ENCODE assay signal across 12 cellular contexts in genomic region chr6:151847064-151847463, GRCh38. TPM values are rescaled to one million over a fixed set of nuclear protein-coding genes. Genes with fewer than 3 reads are reported as not detected.
A peak's percentile ranks its signal among the peaks of the same experiment; 100 is the strongest.
DNase-seq lines count a peak whose midpoint lies in the region; ATAC-seq, FAIRE-seq and TF ChIP-seq lines count a peak whose summit lies in the region.
"Had no signal": no experiment of that assay in that cellular context is flagged by ENCODE, and none has a peak within 500 bp of the region (broad histone marks: within the 10 kb centered on the region; RNA-seq: fewer than 3 reads in every experiment).

No MANE protein-coding gene starts in this region.

- FAIRE-seq in K562 (lab: Jason Lieb, UNC): no peak

- TF ChIP-seq CTCF in K562 (IDR thresholded peaks at IDR 0.05 in 2 of 3, conservative IDR thresholded peaks at IDR 0.05 in 1 of 3; ENCODE audit: insufficient read depth in 2 of 3, low read depth in 1 of 3, low read length in 3 of 3) (no peak), left lung (IDR thresholded peaks at IDR 0.05) (no peak)

- DNase-seq in GDM1 (lab: John Stamatoyannopoulos, UW) (peak; percentile 14), LHCN-M2 (ENCODE audit: low read depth) (peak; percentile 52), K562 (ENCODE audit: extremely low read depth in 1 of 4, low spot score in 3 of 4) (peak in 1 of 4 experiments; percentile 27), left lung (no peak), substantia nigra (lab: John Stamatoyannopoulos, UW) (no peak), NCI-H446 treated with DMSO at 0.1 percent for 48 hours (lab: John Stamatoyannopoulos, UW) (no peak), SHP77 (lab: John Stamatoyannopoulos, UW) (no peak)
- DNase-seq: activated effector memory CD4-positive, alpha-beta T cell treated with anti-CD3 and anti-CD28 coated beads, Interleukin-2, amount 50 U/mL, for 16 hours; stomach had no signal

- H4K20me1 ChIP-seq in K562 (replicated peaks; ENCODE audit: control insufficient read depth, insufficient read depth, low read length): no peaks in the 10 kb centered on the region

- CTCF ChIA-PET in K562 (lab: Yijun Ruan, JAX; ENCODE audit: low intra/inter-chr PET ratio): no interaction called here

- H3K4me1 ChIP-seq in K562 (replicated peaks in 1 of 2; ENCODE audit: control insufficient read depth in 2 of 2, insufficient read depth in 2 of 2, low read length in 2 of 2) (no peaks in the 10 kb centered on the region), left lung (no peaks in the 10 kb centered on the region)
- H3K4me1 ChIP-seq: stomach had no signal

- no peaks in the 10 kb centered on the region for H3K27me3 ChIP-seq in K562 (ENCODE audit: control insufficient read depth in 2 of 2, insufficient read depth in 2 of 2, low read length in 2 of 2)
- H3K27me3 ChIP-seq in left lung: no peaks in the 10 kb centered on the region

- H3K9me1 ChIP-seq in K562 (ENCODE audit: control insufficient read depth, insufficient read depth, low read length): no peaks in the 10 kb centered on the region

- H3K9me3 ChIP-seq in K562 (replicated peaks; ENCODE audit: control insufficient read depth, insufficient read depth, low read depth, low read length) (no peaks in the 10 kb centered on the region), left lung (no peaks in the 10 kb centered on the region)
- H3K9me3 ChIP-seq: stomach had no signal

- ATAC-seq in K562 (0 out of 3 replicates have a peak, but pooled peaks have one; percentile 35), left lung (peak; percentile 74), HG03439 (IDR thresholded peaks at IDR 0.05; ENCODE audit: unreplicated experiment) (no peak)
- ATAC-seq: right cardiac atrium had no signal

- TF ChIP-seq POLR2A in K562 (conservative IDR thresholded peaks at IDR 0.05): no peak

- BruUV-seq in K562 (replicated peaks; lab: Mats Ljungman, UMichigan): no TSS peak

- H3K4me2 ChIP-seq in K562 (ENCODE audit: insufficient read depth, low read length): no peak overlapping the region
- H3K4me2 ChIP-seq: KMS-11 had no signal

- POLR2A ChIA-PET in K562 (lab: Yijun Ruan, JAX): interaction anchor here (1.0 kb wide), 1 partner anchor 10 kb away, joined by 4 read pairs; no protein-coding TSS in a partner anchor

- 0% methylated on average over 1 of the region's 1 CpG for WGBS in K562 (ENCODE audit: insufficient coverage, low coverage, missing lambda C conversion rate)

- in situ Hi-C loops in K562 (cut with MboI): no loop called here

- H3K4me3 ChIP-seq in K562 (no peak overlapping the region), left lung (no peak overlapping the region)
- H3K4me3 ChIP-seq: stomach had no signal

- no peak for TF ChIP-seq EP300 in K562 (IDR thresholded peaks at IDR 0.05; ENCODE audit: low read length)

- H3K9ac ChIP-seq in K562 (ENCODE audit: insufficient read depth in 1 of 2, low read depth in 2 of 2, low read length in 2 of 2): no peak overlapping the region
- H3K9ac ChIP-seq: KMS-11 had no signal

- H3K79me2 ChIP-seq in K562 (ENCODE audit: control insufficient read depth, insufficient read depth, low read length): no peaks in the 10 kb centered on the region

- H2AFZ ChIP-seq in K562 (ENCODE audit: low read depth, low read length): no peak overlapping the region

- no peaks in the 10 kb centered on the region for H3K36me3 ChIP-seq in K562 (ENCODE audit: control insufficient read depth, insufficient read depth, low read length)
- no peaks in the 10 kb centered on the region for H3K36me3 ChIP-seq in left lung
- H3K36me3 ChIP-seq: stomach had no signal

- intact Hi-C loops in K562 (cut with micrococcal nuclease): no loop called here
- intact Hi-C loops in left lung (cut with DNase I): no loop called here

- TF ChIP-seq RAD21 in K562 (CRISPR knock-in tag; conservative IDR thresholded peaks at IDR 0.05 in 1 of 2, IDR thresholded peaks at IDR 0.05 in 1 of 2): no peak

- H3K27ac ChIP-seq in K562 (ENCODE audit: extremely low read depth, low read depth, low read length) (no peak overlapping the region), left lung (no peak overlapping the region), substantia nigra (ENCODE audit: low read depth, low read length, poor library complexity, severe bottlenecking) (no peak overlapping the region)
- H3K27ac ChIP-seq: KMS-11, stomach had no signal

TF ChIP-seq in K562, 482 proteins besides CTCF, POLR2A, EP300 and RAD21:
- TF ChIP-seq DACH1 (IDR thresholded peaks at IDR 0.05; ENCODE audit: partially characterized antibody) (peak; percentile 21), TFAP4 (CRISPR knock-in tag; IDR thresholded peaks at IDR 0.05; ENCODE audit: borderline replicate concordance) (peak; percentile 62), EHMT2 (IDR thresholded peaks at IDR 0.05) (peak; percentile 91), REST (CRISPR knock-in tag; IDR thresholded peaks at IDR 0.05; ENCODE audit: low read depth) (0 out of 2 replicates have a peak, but pooled peaks have one; percentile 49), MCM3 (IDR thresholded peaks at IDR 0.05) (no peak)

RNA-seq across cellular contexts. Expression of gene ESR1, which starts 39.6 kb away (rescaled TPM):
- total RNA-seq in LHCN-M2 (2014; rRNA removed) (0.23 and 0.58 TPM in 2 replicates), K562 (2014; rRNA removed) (0.09 and 0.41 TPM in 2 replicates), K562 (2014; rRNA removed; fragmentation: Illumina TruSeq; extraction: Trizol) (0.10 and 0.22 TPM in 2 replicates), K562 (2015; rRNA removed; fragmentation: Illumina TruSeq; extraction: Trizol) (0.11 and 0.18 TPM in 2 replicates), K562 (2021) (0.27 and 0.31 TPM in 2 replicates), left lung (1 to 10 TPM; 2.2 to 2.7 TPM)
- 0.13 TPM for polyA plus RNA-seq in LHCN-M2 (2012)
- 0.12 TPM in 1 of 2 replicates, not detected in the other for total RNA-seq in K562 (2011; cell fraction: chromatin; rRNA removed; ENCODE audit: low replicate concordance)
- 0.92 TPM in 1 of 2 replicates, not detected in the other for total RNA-seq in K562 (2011; cell fraction: nucleolus; rRNA removed)
- 0.22 TPM in 1 of 2 replicates, not detected in the other for total RNA-seq in K562 (2011; cell fraction: nucleoplasm; rRNA removed)
- polyA plus RNA-seq in K562 (2011; rRNA removed) (not detected in 2 replicates), K562 (2014; fragmentation: Illumina TruSeq; extraction: Trizol) (0.03 and 0.04 TPM in 2 replicates), K562 (2014; fragmentation: Nextera tagmentation; extraction: Ambion mirVana) (under 1 TPM; 0.03 TPM), K562 (2014; rRNA removed) (0.07 and 0.55 TPM in 2 replicates)
- not detected in 2 replicates for polyA plus RNA-seq in K562 (2011; cell fraction: cytosol; rRNA removed)
- not detected in 2 replicates for polyA plus RNA-seq in K562 (2011; cell fraction: nucleus; rRNA removed)
- polyA plus RNA-seq in K562 (2012): 0.09 and 0.18 TPM in 2 replicates
- not detected in 2 replicates for polyA minus RNA-seq in K562 (2011; rRNA and poly(A)+ RNA removed)
- polyA minus RNA-seq in K562 (2011; cell fraction: cytosol; rRNA and poly(A)+ RNA removed): not detected in 2 replicates
- not detected in 2 replicates for polyA minus RNA-seq in K562 (2011; cell fraction: nucleus; rRNA and poly(A)+ RNA removed)

Comparison
In these comparisons a context has a peak if more than half of its experiments do, and no peak if none do; other contexts are left out.
1. DNase-seq: peak in GDM1 (single experiment) and LHCN-M2 (single experiment); none in left lung (0 of 2), substantia nigra (0 of 49), NCI-H446 treated with DMSO at 0.1 percent for 48 hours (single experiment) and SHP77 (0 of 2).